23 cellular contexts compared by ENCODE assay signal in genomic region chr6:81138236-81138635, GRCh38.
DNase-seq lines count a peak whose midpoint lies in the region; ATAC-seq, FAIRE-seq and TF ChIP-seq lines count a peak whose summit lies in the region.
"Had no signal": no experiment of that assay in that cellular context is flagged by ENCODE, and none has a peak within 500 bp of the region (broad histone marks: within the 10 kb centered on the region; RNA-seq: fewer than 3 reads in every experiment).

No MANE protein-coding gene starts in this region.

- no peaks in the 10 kb centered on the region for H3K36me3 ChIP-seq in H1 (ENCODE audit: control insufficient read depth in 2 of 4, insufficient read depth in 4 of 4, low read length in 3 of 4)
- H3K36me3 ChIP-seq: MG63, sigmoid colon had no signal

- H2AFZ ChIP-seq in H1 (ENCODE audit: low read length) = peak overlapping the region; percentile 19; the same call in 1 of the 2 replicates
- H2AFZ ChIP-seq: parathyroid adenoma had no signal

- no peak for TF ChIP-seq EP300 in H1 (IDR thresholded peaks at IDR 0.05; ENCODE audit: borderline replicate concordance in 1 of 2, low read depth in 2 of 2, low read length in 2 of 2)

- no peak for ATAC-seq in HG02852 (IDR thresholded peaks at IDR 0.05; ENCODE audit: unreplicated experiment)
- ATAC-seq: activated CD8-positive, alpha-beta memory T cell treated with anti-CD3 and anti-CD28 coated beads, Interleukin-2, amount 10 ng/mL, durations not matched to agents 7 days and 5 days; activated T-helper 17 cell treated with anti-CD3 and anti-CD28 coated beads, Interleukin-2, amount 50 U/mL, for 72 hours; esophagus mucosa; left lobe of liver; stimulated activated naive B cell treated with anti-CD40 and anti-IgM and Interleukin-4, amounts not matched to agents 10 μg/mL and 1 μg/mL and 100 μg/mL, for 72 hours had no signal

- peak; percentile 30 for DNase-seq in A172 (ENCODE audit: low spot score)
- peak; percentile 1 for DNase-seq in COLO668 (lab: John Stamatoyannopoulos, UW; ENCODE audit: unreplicated experiment)
- peak; percentile 10 for DNase-seq in NCI-H1105 (lab: John Stamatoyannopoulos, UW)
- DNase-seq in H1 (ENCODE audit: low read depth in 1 of 2, low spot score in 2 of 2) = no peak
- DNase-seq in posterior vena cava (ENCODE audit: low spot score) = no peak
- no peak for DNase-seq in activated gamma-delta T cell treated with Interleukin-2 at 50 U/mL for 16 hours
- DNase-seq: activated CD4-positive, alpha-beta T cell treated with anti-CD3 and anti-CD28 coated beads for 48 hours; activated CD8-positive, alpha-beta memory T cell treated with anti-CD3 and anti-CD28 coated beads, Interleukin-2, amount 10 ng/mL, durations not matched to agents 7 days and 5 days; activated naive CD8-positive, alpha-beta T cell treated with anti-CD3 and anti-CD28 coated beads for 36 hours; effector memory CD4-positive, alpha-beta T cell; MG63; NCI-H1694; NCI-H526; SIG-M5; sigmoid colon; stimulated activated naive B cell treated with anti-CD40 and anti-IgM and Interleukin-4, amounts not matched to agents 10 μg/mL and 1 μg/mL and 100 μg/mL, for 72 hours had no signal

- no peak overlapping the region for H2AK5ac ChIP-seq in H1 (ENCODE audit: low read depth, low read length)

- no peak for TF ChIP-seq RAD21 in H1 (IDR thresholded peaks at IDR 0.05 in 1 of 2, conservative IDR thresholded peaks at IDR 0.05 in 1 of 2; ENCODE audit: low read depth in 2 of 2, low read length in 2 of 2)

- H2BK5ac ChIP-seq in H1 (ENCODE audit: low read depth, low read length) = no peak overlapping the region

- no peak for FAIRE-seq in H1 (lab: Jason Lieb, UNC)
- FAIRE-seq: G401.6 had no signal

- H3K79me2 ChIP-seq in H1 (ENCODE audit: control insufficient read depth in 1 of 2, insufficient read depth in 2 of 2, low read length in 2 of 2) = no peaks in the 10 kb centered on the region
- H3K79me2 ChIP-seq: parathyroid adenoma had no signal

- no peaks in the 10 kb centered on the region for H4K20me1 ChIP-seq in H1 (replicated peaks in 1 of 2; ENCODE audit: control insufficient read depth in 1 of 2, insufficient read depth in 2 of 2, low read length in 2 of 2)

- H3K23ac ChIP-seq in H1 (ENCODE audit: insufficient read length) = no peak overlapping the region

- no peaks in the 10 kb centered on the region for H3K4me1 ChIP-seq in H1 (replicated peaks in 1 of 4; ENCODE audit: control insufficient read depth in 3 of 4, insufficient read depth in 4 of 4, low read length in 3 of 4)
- H3K4me1 ChIP-seq: parathyroid adenoma, sigmoid colon had no signal

- H3K18ac ChIP-seq in H1 (ENCODE audit: extremely low read depth, low read length) = no peak overlapping the region

- no peaks in the 10 kb centered on the region for H3K79me1 ChIP-seq in H1 (ENCODE audit: low read depth, low read length)

- intact Hi-C loops in posterior vena cava (cut with DNase I) = no loop called here

- H4K91ac ChIP-seq in H1 (replicated peaks; ENCODE audit: insufficient read length, low read length) = no peak overlapping the region

- H3K56ac ChIP-seq in H1 (replicated peaks; ENCODE audit: insufficient read length, low read depth, low read length) = no peak overlapping the region

- no peak overlapping the region for H3K14ac ChIP-seq in H1 (ENCODE audit: insufficient read length)

- no peak overlapping the region for H4K8ac ChIP-seq in H1 (ENCODE audit: extremely low read depth, insufficient read depth, low read length)

- no peak overlapping the region for H2BK12ac ChIP-seq in H1 (ENCODE audit: low read depth, low read length)

- no peak overlapping the region for H3K27ac ChIP-seq in H1 (ENCODE audit: low read depth, low read length)
- H3K27ac ChIP-seq: HL-60, parathyroid adenoma, sigmoid colon had no signal

- H3K9me3 ChIP-seq in H1 (ENCODE audit: insufficient read depth in 2 of 2, low read depth in 1 of 2, low read length in 1 of 2) = no peaks in the 10 kb centered on the region

- no peak overlapping the region for H2BK20ac ChIP-seq in H1 (ENCODE audit: low read length)

- WGBS in H1 (ENCODE audit: extremely low coverage in 1 of 2, insufficient coverage in 1 of 2, insufficient read length in 1 of 2, insufficient replicate concordance in 2 of 2, low coverage in 1 of 2, low lambda C conversion rate in 2 of 2, missing lambda C conversion rate in 1 of 2), 2 experiments = 91% methylated on average over 5 of the region's 5 CpGs; no CpG with 5 or more reads in 1 of the 2 experiments

- no peak overlapping the region for H2BK15ac ChIP-seq in H1 (ENCODE audit: low read length)

- no peak overlapping the region for H3K4me3 ChIP-seq in H1 (ENCODE audit: extremely low read depth in 1 of 4, insufficient read depth in 2 of 4, low read depth in 3 of 4, low read length in 4 of 4)
- H3K4me3 ChIP-seq: MG63, sigmoid colon had no signal

- CTCF ChIA-PET in H1 (lab: Charles Lee; ENCODE audit: partially characterized antibody) = no interaction called here

- no peaks in the 10 kb centered on the region for H3K27me3 ChIP-seq in H1 (replicated peaks in 1 of 4; ENCODE audit: control insufficient read depth in 3 of 4, extremely low read depth in 1 of 4, insufficient read depth in 3 of 4, low read length in 3 of 4)
- H3K27me3 ChIP-seq: MG63, sigmoid colon had no signal

- H3K4me2 ChIP-seq in H1 (ENCODE audit: insufficient read depth in 1 of 2, low read depth in 2 of 2, low read length in 2 of 2) = no peak overlapping the region

- no peak for TF ChIP-seq CTCF in H1 (IDR thresholded peaks at IDR 0.05; ENCODE audit: control extremely low read depth in 1 of 3, insufficient read depth in 1 of 3, low read depth in 1 of 3, low read length in 3 of 3)

- H4K5ac ChIP-seq in H1 (ENCODE audit: insufficient read length, low read depth, low read length) = no peak overlapping the region

- H3K4ac ChIP-seq in H1 (replicated peaks; ENCODE audit: insufficient read length, low read depth, low read length) = no peak overlapping the region

- H2BK120ac ChIP-seq in H1 (replicated peaks; ENCODE audit: low read depth, low read length) = no peak overlapping the region

- POLR2A ChIA-PET in H1 (lab: Charles Lee; ENCODE audit: partially characterized antibody) = no interaction called here

- TF ChIP-seq POLR2A in H1 (IDR thresholded peaks at IDR 0.05; ENCODE audit: control extremely low read depth in 1 of 2, low read depth in 2 of 2, low read length in 2 of 2) = no peak

- H3K9ac ChIP-seq in H1 (replicated peaks in 1 of 4; ENCODE audit: extremely low read depth in 1 of 4, low read depth in 3 of 4, low read length in 3 of 4) = no peak overlapping the region
- H3K9ac ChIP-seq: parathyroid adenoma had no signal

- no peaks in the 10 kb centered on the region for H3K23me2 ChIP-seq in H1 (ENCODE audit: low read depth, low read length)

TF ChIP-seq in H1, 55 proteins besides CTCF, POLR2A, EP300 and RAD21:
- TF ChIP-seq EZH2 (IDR thresholded peaks at IDR 0.05; ENCODE audit: low read depth, low read length, severe bottlenecking) = no peak
- no peak for TF ChIP-seq SP1 (IDR thresholded peaks at IDR 0.05; ENCODE audit: low read depth, low read length)
- no peak for TF ChIP-seq POLR2AphosphoS5 (IDR thresholded peaks at IDR 0.05; ENCODE audit: low read depth, low read length)
- no peak for TF ChIP-seq SP2 (IDR thresholded peaks at IDR 0.05; ENCODE audit: low read length)
- no peak for TF ChIP-seq MAX (IDR thresholded peaks at IDR 0.05)
- TF ChIP-seq KDM1A (IDR thresholded peaks at IDR 0.05; ENCODE audit: borderline replicate concordance, low read length) = no peak
- TF ChIP-seq GABPA (IDR thresholded peaks at IDR 0.05; ENCODE audit: borderline replicate concordance, insufficient read depth, low read length) = no peak
- no peak for TF ChIP-seq TEAD4 (IDR thresholded peaks at IDR 0.05; ENCODE audit: low read depth, low read length)
- TF ChIP-seq ASH2L (IDR thresholded peaks at IDR 0.05; ENCODE audit: low read length) = no peak
- no peak for TF ChIP-seq RFX5 (IDR thresholded peaks at IDR 0.05; ENCODE audit: borderline replicate concordance, low read depth, low read length)
- TF ChIP-seq ATF3 (IDR thresholded peaks at IDR 0.05; ENCODE audit: insufficient read depth, low read depth, low read length) = no peak
- TF ChIP-seq CBX8 (IDR thresholded peaks at IDR 0.05; ENCODE audit: borderline replicate concordance, low read depth, low read length) = no peak
- no peak for TF ChIP-seq SAP30 (IDR thresholded peaks at IDR 0.05; ENCODE audit: insufficient read depth, insufficient replicate concordance, low read length)
- TF ChIP-seq EGR1 (IDR thresholded peaks at IDR 0.05; ENCODE audit: borderline replicate concordance, low read depth, low read length) = no peak
- TF ChIP-seq TAF7 (optimal IDR thresholded peaks at IDR 0.05; ENCODE audit: borderline replicate concordance, low read depth, low read length) = no peak

Comparison
In these comparisons a context has a peak if more than half of its experiments do, and no peak if none do; other contexts are left out.
1. DNase-seq: peak in A172 (single experiment), COLO668 (single experiment) and NCI-H1105 (single experiment); none in H1 (0 of 2), posterior vena cava (single experiment) and activated gamma-delta T cell treated with Interleukin-2 at 50 U/mL for 16 hours (single experiment).